Comparison of ENCODE assay signal across 8 cellular contexts in genomic region chr20:64064145-64064698, GRCh38. TPM values are rescaled to one million over a fixed set of nuclear protein-coding genes. Genes with fewer than 3 reads are reported as not detected.
A peak's percentile ranks its signal among the peaks of the same experiment; 100 is the strongest.
DNase-seq lines count a peak whose midpoint lies in the region; ATAC-seq, FAIRE-seq and TF ChIP-seq lines count a peak whose summit lies in the region.

No MANE protein-coding gene starts in this region.

- H3K4me1 Mint-ChIP-seq in mesothelial cell of epicardium = peaks cover 23% of the 10 kb centered on the region

- no peaks in the 10 kb centered on the region for H3K36me3 ChIP-seq in GM12878 (ENCODE audit: control insufficient read depth in 2 of 2, insufficient read depth in 2 of 2, low read length in 1 of 2)
- no peaks in the 10 kb centered on the region for H3K36me3 ChIP-seq in Peyer's patch

- no peak for TF ChIP-seq RAD21 in GM12878 (IDR thresholded peaks at IDR 0.05; ENCODE audit: insufficient read depth, low read depth, low read length)

- peak overlapping the region; percentile 85 for H3K4me2 ChIP-seq in GM12878 (ENCODE audit: control insufficient read depth, insufficient read depth)

- CTCF ChIA-PET in AG04449 (lab: Yijun Ruan, JAX) = interaction anchor here (0.6 to 1.9 kb wide), 6 partner anchors 17 to 56 kb away, joined by 3 to 10 read pairs (median 3); no protein-coding TSS in a partner anchor
- CTCF ChIA-PET in GM12878 (lab: Yijun Ruan, JAX) = interaction anchor here (0.7 to 1.4 kb wide), 4 partner anchors 10 to 26 kb away, joined by 3 to 6 read pairs (median 4); no protein-coding TSS in a partner anchor

- intact Hi-C loops in GM12878 (cut with micrococcal nuclease; ENCODE audit: unreplicated experiment) = no loop called here

- no peak for TF ChIP-seq EP300 in GM12878 (IDR thresholded peaks at IDR 0.05; ENCODE audit: borderline replicate concordance in 1 of 2, control insufficient read depth in 1 of 2, low read depth in 2 of 2, low read length in 2 of 2)

- POLR2A ChIA-PET in AG04449 (lab: Yijun Ruan, JAX) (interaction anchor here (0.5 to 0.6 kb wide), 2 partner anchors 124 to 539 kb away, joined by 3 to 4 read pairs; no protein-coding TSS in a partner anchor), GM12878 (lab: Charles Lee) (interaction anchor here (0.5 to 3.0 kb wide), 3 partner anchors 13 to 536 kb away, joined by 3 to 10 read pairs (median 5); partner anchors contain the start of genes OPRL1 and RGS19)

- no peak for ATAC-seq in GM12878
- ATAC-seq in GM18519 (IDR thresholded peaks at IDR 0.05; ENCODE audit: low FRiP score, unreplicated experiment) = no peak

- no peaks in the 10 kb centered on the region for H3K36me3 Mint-ChIP-seq in mesothelial cell of epicardium

- RAD21 ChIA-PET in GM12878 (lab: Charles Lee; ENCODE audit: unreplicated experiment) = no interaction called here

- H3K27ac ChIP-seq in GM12878 (ENCODE audit: control insufficient read depth, insufficient read depth) (no peak overlapping the region), Peyer's patch (no peak overlapping the region)

- H3K9me3 Mint-ChIP-seq in mesothelial cell of epicardium = no peaks in the 10 kb centered on the region

- H3K27me3 Mint-ChIP-seq in mesothelial cell of epicardium (ENCODE audit: low read depth) = no peaks in the 10 kb centered on the region

- H3K4me3 Mint-ChIP-seq in mesothelial cell of epicardium = peak overlapping the region; percentile 81

- FAIRE-seq in GM12878 (lab: Jason Lieb, UNC) = no peak

- H4K20me1 ChIP-seq in GM12878 (ENCODE audit: control insufficient read depth, insufficient read depth) = no peaks in the 10 kb centered on the region

- H3K9ac ChIP-seq in GM12878 (ENCODE audit: control insufficient read depth, insufficient read depth, low read length) = peak overlapping the region; percentile 82; the same call in 1 of the 2 replicates

- peak overlapping the region; percentile 84 for H3K4me3 ChIP-seq in AG04449 (ENCODE audit: low read depth, low read length)
- H3K4me3 ChIP-seq in GM12878 = peak overlapping the region; percentile 74
- peak overlapping the region in 2 of 4 donors; percentile 79 to 93 for H3K4me3 ChIP-seq in Peyer's patch

- H3K27me3 ChIP-seq in GM12878 (replicated peaks in 1 of 2; ENCODE audit: control insufficient read depth in 2 of 2, insufficient read depth in 2 of 2, low read length in 1 of 2) (no peaks in the 10 kb centered on the region), Peyer's patch (no peaks in the 10 kb centered on the region)

- in situ Hi-C loops in GM12878 (cut with MboI) = no loop called here

- TF ChIP-seq CTCF in AG04449 (IDR thresholded peaks at IDR 0.05; ENCODE audit: insufficient read depth, low read length, missing control alignments) = no peak
- no peak for TF ChIP-seq CTCF in GM12878 (IDR thresholded peaks at IDR 0.05 in 2 of 3, conservative IDR thresholded peaks at IDR 0.05 in 1 of 3; ENCODE audit: control insufficient read depth in 2 of 3, extremely low read depth in 1 of 3, insufficient read depth in 1 of 3, low read depth in 3 of 3, low read length in 3 of 3)
- TF ChIP-seq CTCF in mesothelial cell of epicardium (IDR thresholded peaks at IDR 0.05; ENCODE audit: unreplicated experiment) = no peak
- no peak for TF ChIP-seq CTCF in Peyer's patch (IDR thresholded peaks at IDR 0.05)

- DNase-seq in AG04449 (ENCODE audit: low read depth, low spot score) = no peak
- DNase-seq in HUDEP-2 (lab: John Stamatoyannopoulos, UW; ENCODE audit: unreplicated experiment in 76 of 76) = peak in 60 of 76 experiments; percentile 8 to 72 (median 45)
- no peak for DNase-seq in GM12878 (ENCODE audit: low read depth, low spot score)
- no peak for DNase-seq in mesothelial cell of epicardium (ENCODE audit: low spot score in 2 of 2, unreplicated experiment in 2 of 2)
- no peak for DNase-seq in occipital lobe (lab: John Stamatoyannopoulos, UW)
- DNase-seq in stimulated activated CD4-positive, alpha-beta T cell treated with anti-CD3 and anti-CD28 coated beads, Interleukin-4, amount 100 ng/mL, for 4 hours = no peak
- no peak for DNase-seq in Peyer's patch

- H3K79me2 ChIP-seq in GM12878 (ENCODE audit: control insufficient read depth, insufficient read depth, low read length) = no peaks in the 10 kb centered on the region

- H3K27ac Mint-ChIP-seq in mesothelial cell of epicardium = peak overlapping the region; percentile 68

- SMC1A ChIA-PET in GM12878 (lab: Charles Lee; ENCODE audit: uncharacterized antibody, unreplicated experiment) = interaction anchor here (1.1 kb wide), 1 partner anchor 15 kb away, joined by 3 read pairs; the partner anchor contains the start of gene RGS19

- TF ChIP-seq POLR2A in GM12878 (IDR thresholded peaks at IDR 0.05; ENCODE audit: low read depth, low read length) (no peak), Peyer's patch (IDR thresholded peaks at IDR 0.05) (no peak)

- WGBS in GM12878 (ENCODE audit: insufficient coverage, insufficient replicate concordance, low lambda C conversion rate, missing lambda C conversion rate) = 67% methylated on average over 12 of the region's 12 CpGs

- no peak overlapping the region for H2AFZ ChIP-seq in GM12878 (ENCODE audit: control insufficient read depth, low read depth, low read length)

- peaks cover 32% of the 10 kb centered on the region for H3K4me1 ChIP-seq in GM12878 (ENCODE audit: control insufficient read depth, insufficient read depth, low read length)
- H3K4me1 ChIP-seq in Peyer's patch = peaks cover 0 to 38% (median 34%) of the 10 kb centered on the region in 4 donors

- BruUV-seq in GM12878 (replicated peaks; lab: Mats Ljungman, UMichigan) = no TSS peak

- H3K9me3 ChIP-seq in GM12878 (replicated peaks; ENCODE audit: control insufficient read depth, insufficient read depth, low read length) (no peaks in the 10 kb centered on the region), Peyer's patch (no peaks in the 10 kb centered on the region)

RNA-seq across cellular contexts. Expression of gene TCEA2, which starts 1.2 kb away (rescaled TPM):
- total RNA-seq in GM12878 (2013; cell fraction: nucleolus; rRNA removed) = 10.1 and 12.7 TPM in 2 replicates
- 13.4 and 17.2 TPM in 2 replicates for total RNA-seq in GM12878 (2014; rRNA removed)
- 8.8 and 9.3 TPM in 2 replicates for total RNA-seq in GM12878 (2014; rRNA removed; fragmentation: Illumina TruSeq; extraction: Trizol)
- total RNA-seq in GM12878 (2021) = 38.0 and 42.5 TPM in 2 replicates
- 23.0 TPM for polyA plus RNA-seq in GM12878 (2011; ENCODE audit: low read depth)
- polyA plus RNA-seq in GM12878 (2011; rRNA removed) = 11.4 and 13.2 TPM in 2 replicates
- 25.9 and 26.5 TPM in 2 replicates for polyA plus RNA-seq in GM12878 (2011; cell fraction: cytosol; rRNA removed)
- 84.3 and 88.7 TPM in 2 replicates for polyA plus RNA-seq in GM12878 (2011; cell fraction: nucleus; rRNA removed)
- 27.4 and 30.3 TPM in 2 replicates for polyA plus RNA-seq in GM12878 (2012)
- 2.8 and 10.8 TPM in 2 replicates for polyA plus RNA-seq in GM12878 (2014; fragmentation: Illumina TruSeq; extraction: Trizol)
- 10 to 100 TPM in 1 of 2 experiments, 1 to 10 TPM in 1; 3.4 to 12.3 TPM for polyA plus RNA-seq in GM12878 (2014; fragmentation: Nextera tagmentation; extraction: Ambion mirVana)
- polyA plus RNA-seq in GM12878 (2014; rRNA removed) = 17.8 and 26.0 TPM in 2 replicates
- polyA plus RNA-seq in GM12878 (2016; fragmentation: Nextera tagmentation; extraction: Ambion mirVana) = 10 to 100 TPM; 21.2 to 22.0 TPM
- polyA minus RNA-seq in GM12878 (2011; rRNA and poly(A)+ RNA removed) = 7.1 and 14.5 TPM in 2 replicates
- polyA minus RNA-seq in GM12878 (2011; cell fraction: cytosol; rRNA and poly(A)+ RNA removed) = 6.0 and 6.2 TPM in 2 replicates
- 15.2 and 18.4 TPM in 2 replicates for polyA minus RNA-seq in GM12878 (2011; cell fraction: nucleus; rRNA and poly(A)+ RNA removed)
- total RNA-seq in mesothelial cell of epicardium = 77.9 to 81.3 TPM (median 81.2 TPM) in 3 replicates
- total RNA-seq in occipital lobe = 36.0 TPM
- total RNA-seq in Peyer's patch = 10 to 100 TPM in 2 of 4 donors, 1 to 10 TPM in 2; 4.7 to 19.8 (median 8.3) TPM

RNA-seq across cellular contexts. Expression of gene SOX18, which starts 14.8 kb away (rescaled TPM):
- total RNA-seq in GM12878 (2013; cell fraction: nucleolus; rRNA removed) = 25.0 and 25.2 TPM in 2 replicates
- total RNA-seq in GM12878 (2014; rRNA removed) (0.16 and 0.28 TPM in 2 replicates), GM12878 (2014; rRNA removed; fragmentation: Illumina TruSeq; extraction: Trizol) (0.09 TPM in 2 replicates), GM12878 (2021) (5.6 TPM in 2 replicates), mesothelial cell of epicardium (0.23 to 0.34 TPM in 2 of 3 replicates, not detected in the other), occipital lobe (0.31 TPM), Peyer's patch (1 to 10 TPM in 3 of 4 donors, not detected in 1; 2.8 to 6.6 (median 3.4) TPM)
- 0.13 TPM for polyA plus RNA-seq in GM12878 (2011; ENCODE audit: low read depth)
- polyA plus RNA-seq in GM12878 (2011; rRNA removed) (0.24 and 0.53 TPM in 2 replicates), GM12878 (2014; fragmentation: Illumina TruSeq; extraction: Trizol) (not detected in 2 replicates), GM12878 (2014; fragmentation: Nextera tagmentation; extraction: Ambion mirVana) (under 1 TPM; 0.05 TPM), GM12878 (2014; rRNA removed) (2.1 and 2.2 TPM in 2 replicates), GM12878 (2016; fragmentation: Nextera tagmentation; extraction: Ambion mirVana) (not detected)
- polyA plus RNA-seq in GM12878 (2011; cell fraction: cytosol; rRNA removed) = 1.7 and 2.7 TPM in 2 replicates
- 6.0 and 7.2 TPM in 2 replicates for polyA plus RNA-seq in GM12878 (2011; cell fraction: nucleus; rRNA removed)
- polyA plus RNA-seq in GM12878 (2012) = 1.3 and 2.5 TPM in 2 replicates
- polyA minus RNA-seq in GM12878 (2011; rRNA and poly(A)+ RNA removed) = 0.37 and 0.46 TPM in 2 replicates
- 5.1 and 8.3 TPM in 2 replicates for polyA minus RNA-seq in GM12878 (2011; cell fraction: cytosol; rRNA and poly(A)+ RNA removed)
- polyA minus RNA-seq in GM12878 (2011; cell fraction: nucleus; rRNA and poly(A)+ RNA removed) = 1.6 and 3.3 TPM in 2 replicates

RNA-seq across cellular contexts. Expression of gene RGS19, which starts 15.1 kb away (rescaled TPM):
- 36.2 and 39.2 TPM in 2 replicates for total RNA-seq in GM12878 (2013; cell fraction: nucleolus; rRNA removed)
- total RNA-seq in GM12878 (2014; rRNA removed) (56.0 and 62.4 TPM in 2 replicates), GM12878 (2014; rRNA removed; fragmentation: Illumina TruSeq; extraction: Trizol) (15.2 and 15.3 TPM in 2 replicates), GM12878 (2021) (47.1 and 51.0 TPM in 2 replicates), mesothelial cell of epicardium (7.0 to 8.1 TPM (median 7.9 TPM) in 3 replicates), occipital lobe (10.1 TPM), Peyer's patch (10 to 100 TPM in 1 of 4 donors, 1 to 10 TPM in 3; 3.3 to 39.6 (median 6.8) TPM)
- polyA plus RNA-seq in GM12878 (2011; ENCODE audit: low read depth) = 7.5 TPM
- polyA plus RNA-seq in GM12878 (2011; rRNA removed) (22.6 and 34.7 TPM in 2 replicates), GM12878 (2014; fragmentation: Illumina TruSeq; extraction: Trizol) (4.7 and 9.6 TPM in 2 replicates), GM12878 (2014; fragmentation: Nextera tagmentation; extraction: Ambion mirVana) (1 to 10 TPM in 1 of 2 experiments, under 1 TPM in 1; 0.82 to 3.3 TPM), GM12878 (2014; rRNA removed) (61.4 and 64.3 TPM in 2 replicates), GM12878 (2016; fragmentation: Nextera tagmentation; extraction: Ambion mirVana) (10 to 100 TPM; 45.0 to 53.5 TPM)
- 51.6 and 94.5 TPM in 2 replicates for polyA plus RNA-seq in GM12878 (2011; cell fraction: cytosol; rRNA removed)
- 56.1 and 57.8 TPM in 2 replicates for polyA plus RNA-seq in GM12878 (2011; cell fraction: nucleus; rRNA removed)
- polyA plus RNA-seq in GM12878 (2012) = 39.7 and 39.8 TPM in 2 replicates
- 21.4 and 38.2 TPM in 2 replicates for polyA minus RNA-seq in GM12878 (2011; rRNA and poly(A)+ RNA removed)
- polyA minus RNA-seq in GM12878 (2011; cell fraction: cytosol; rRNA and poly(A)+ RNA removed) = 21.9 and 23.7 TPM in 2 replicates
- 14.7 and 21.8 TPM in 2 replicates for polyA minus RNA-seq in GM12878 (2011; cell fraction: nucleus; rRNA and poly(A)+ RNA removed)

RNA-seq across cellular contexts. Expression of gene OPRL1, which starts 15.7 kb away (rescaled TPM):
- 0.69 and 0.71 TPM in 2 replicates for total RNA-seq in GM12878 (2013; cell fraction: nucleolus; rRNA removed)
- total RNA-seq in GM12878 (2014; rRNA removed) = 0.34 and 0.38 TPM in 2 replicates
- total RNA-seq in GM12878 (2014; rRNA removed; fragmentation: Illumina TruSeq; extraction: Trizol) = 0.09 and 0.14 TPM in 2 replicates
- 0.41 and 0.51 TPM in 2 replicates for total RNA-seq in GM12878 (2021)
- polyA plus RNA-seq in GM12878 (2011; ENCODE audit: low read depth) = 0.29 TPM
- 0.14 and 0.38 TPM in 2 replicates for polyA plus RNA-seq in GM12878 (2011; rRNA removed)
- 0.42 and 0.48 TPM in 2 replicates for polyA plus RNA-seq in GM12878 (2011; cell fraction: cytosol; rRNA removed)
- polyA plus RNA-seq in GM12878 (2011; cell fraction: nucleus; rRNA removed) = 0.97 and 1.1 TPM in 2 replicates
- 0.58 and 0.86 TPM in 2 replicates for polyA plus RNA-seq in GM12878 (2012)
- 0.15 TPM in 1 of 2 replicates, not detected in the other for polyA plus RNA-seq in GM12878 (2014; fragmentation: Illumina TruSeq; extraction: Trizol)
- polyA plus RNA-seq in GM12878 (2014; fragmentation: Nextera tagmentation; extraction: Ambion mirVana) = under 1 TPM in 1 of 2 experiments, not detected in 1; 0.04 TPM
- polyA plus RNA-seq in GM12878 (2014; rRNA removed) = 0.27 and 0.36 TPM in 2 replicates
- polyA plus RNA-seq in GM12878 (2016; fragmentation: Nextera tagmentation; extraction: Ambion mirVana) = under 1 TPM; 0.12 to 0.24 TPM
- polyA minus RNA-seq in GM12878 (2011; rRNA and poly(A)+ RNA removed) = 0.37 and 0.88 TPM in 2 replicates
- 0.31 TPM in 1 of 2 replicates, not detected in the other for polyA minus RNA-seq in GM12878 (2011; cell fraction: cytosol; rRNA and poly(A)+ RNA removed)
- polyA minus RNA-seq in GM12878 (2011; cell fraction: nucleus; rRNA and poly(A)+ RNA removed) = 0.19 and 0.24 TPM in 2 replicates
- total RNA-seq in mesothelial cell of epicardium = 2.2 to 2.6 TPM (median 2.5 TPM) in 3 replicates
- 14.3 TPM for total RNA-seq in occipital lobe
- total RNA-seq in Peyer's patch = under 1 TPM in 1 of 4 donors, not detected in 3; 0.27 TPM

RNA-seq across cellular contexts. Expression of gene LKAAEAR1, which starts 20.0 kb away (rescaled TPM):
- not detected in 2 replicates for total RNA-seq in GM12878 (2013; cell fraction: nucleolus; rRNA removed)
- total RNA-seq in GM12878 (2014; rRNA removed) (not detected in 2 replicates), GM12878 (2014; rRNA removed; fragmentation: Illumina TruSeq; extraction: Trizol) (not detected in 2 replicates), GM12878 (2021) (not detected in 2 replicates), mesothelial cell of epicardium (0.36 TPM in 1 of 3 replicates, not detected in the others), occipital lobe (0.78 TPM), Peyer's patch (not detected)
- not detected for polyA plus RNA-seq in GM12878 (2011; ENCODE audit: low read depth)
- polyA plus RNA-seq in GM12878 (2011; rRNA removed) (not detected in 2 replicates), GM12878 (2014; fragmentation: Illumina TruSeq; extraction: Trizol) (not detected in 2 replicates), GM12878 (2014; fragmentation: Nextera tagmentation; extraction: Ambion mirVana) (not detected), GM12878 (2014; rRNA removed) (not detected in 2 replicates), GM12878 (2016; fragmentation: Nextera tagmentation; extraction: Ambion mirVana) (not detected)
- not detected in 2 replicates for polyA plus RNA-seq in GM12878 (2011; cell fraction: cytosol; rRNA removed)
- not detected in 2 replicates for polyA plus RNA-seq in GM12878 (2011; cell fraction: nucleus; rRNA removed)
- not detected in 2 replicates for polyA plus RNA-seq in GM12878 (2012)
- not detected in 2 replicates for polyA minus RNA-seq in GM12878 (2011; rRNA and poly(A)+ RNA removed)
- not detected in 2 replicates for polyA minus RNA-seq in GM12878 (2011; cell fraction: cytosol; rRNA and poly(A)+ RNA removed)
- polyA minus RNA-seq in GM12878 (2011; cell fraction: nucleus; rRNA and poly(A)+ RNA removed) = not detected in 2 replicates

Comparison
In these comparisons a context has a peak if more than half of its experiments do, and no peak if none do; other contexts are left out.
1. DNase-seq: peak in HUDEP-2 (60 of 76); none in AG04449 (single experiment), GM12878 (single experiment), mesothelial cell of epicardium (0 of 2), occipital lobe (single experiment), stimulated activated CD4-positive, alpha-beta T cell treated with anti-CD3 and anti-CD28 coated beads, Interleukin-4, amount 100 ng/mL, for 4 hours (0 of 2) and Peyer's patch (0 of 3).